10 cellular contexts compared by ENCODE assay signal in the genomic region with DNA sequence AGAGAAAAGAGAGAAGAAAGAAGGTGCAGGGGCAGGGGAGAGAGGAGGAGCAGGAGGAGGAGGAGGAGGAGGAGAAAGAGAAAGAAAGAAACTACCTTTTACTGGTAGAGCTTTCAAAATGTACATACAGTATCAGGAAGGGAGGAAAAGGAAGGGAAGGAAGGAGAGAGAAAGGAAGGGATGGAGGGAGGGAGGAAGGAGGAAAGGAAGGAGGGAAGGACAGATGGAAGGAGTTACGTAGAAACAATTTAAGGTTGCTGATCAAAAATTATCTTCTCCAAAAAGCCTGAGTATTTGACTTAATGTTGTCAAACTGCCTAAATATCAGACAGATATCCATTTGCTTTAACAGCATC. TPM values are rescaled to one million over a fixed set of nuclear protein-coding genes. Genes with fewer than 3 reads are reported as not detected.
A peak's percentile ranks its signal among the peaks of the same experiment; 100 is the strongest.
DNase-seq lines count a peak whose midpoint lies in the region; ATAC-seq, FAIRE-seq and TF ChIP-seq lines count a peak whose summit lies in the region.
"Had no signal": no experiment of that assay in that cellular context is flagged by ENCODE, and none has a peak within 500 bp of the region (broad histone marks: within the 10 kb centered on the region; RNA-seq: fewer than 3 reads in every experiment).

No MANE protein-coding gene starts in this region.

- TF ChIP-seq POLR2A in HepG2 (IDR thresholded peaks at IDR 0.05; ENCODE audit: insufficient read depth in 1 of 2, low read depth in 2 of 2, low read length in 2 of 2) (no peak), right lobe of liver (IDR thresholded peaks at IDR 0.05) (no peak), transverse colon (IDR thresholded peaks at IDR 0.05) (no peak)

- H3K4me3 ChIP-seq in HepG2 (replicated peaks in 1 of 3; ENCODE audit: insufficient read depth in 1 of 3, low read depth in 2 of 3, low read length in 3 of 3) (no peak overlapping the region), right lobe of liver (no peak overlapping the region), brain microvascular endothelial cell (ENCODE audit: low read depth, low read length) (no peak overlapping the region), transverse colon (no peak overlapping the region)

- no peak for DNase-seq in HepG2 (ENCODE audit: low spot score)
- DNase-seq in right lobe of liver, result no peak
- DNase-seq in brain microvascular endothelial cell, result no peak
- no peak for DNase-seq in transverse colon
- no peak for DNase-seq in ecto neural progenitor cell (ENCODE audit: low spot score)
- DNase-seq in AG20443 (ENCODE audit: low spot score), result no peak
- DNase-seq in activated CD4-positive, CD25-positive, alpha-beta regulatory T cell treated with anti-CD3 and anti-CD28 coated beads, Interleukin-2, amount 50 U/mL, for 72 hours, result no peak
- DNase-seq: posterior cingulate gyrus had no signal

- WGBS in HepG2 (ENCODE audit: low lambda C conversion rate), result 100% methylated on average over 1 of the region's 1 CpG
- WGBS in right lobe of liver (ENCODE audit: insufficient coverage, low coverage, low lambda C conversion rate, missing lambda C conversion rate), result 83% methylated on average over 1 of the region's 1 CpG
- WGBS in transverse colon (ENCODE audit: low coverage in 1 of 2), 2 donors, result 71 to 86% methylated on average over 1 of the region's 1 CpG

- peaks cover 87% of the 10 kb centered on the region for H3K79me2 ChIP-seq in HepG2 (ENCODE audit: insufficient read depth, low read length)

- no peaks in the 10 kb centered on the region for H3K9me3 ChIP-seq in HepG2 (ENCODE audit: low read length)
- no peaks in the 10 kb centered on the region for H3K9me3 ChIP-seq in right lobe of liver
- H3K9me3 ChIP-seq in transverse colon, result no peaks in the 10 kb centered on the region

- H3K27me3 ChIP-seq in HepG2 (ENCODE audit: control insufficient read depth in 1 of 2, insufficient read depth in 2 of 2, low read length in 2 of 2) (no peaks in the 10 kb centered on the region), right lobe of liver (no peaks in the 10 kb centered on the region), brain microvascular endothelial cell (replicated peaks) (no peaks in the 10 kb centered on the region), transverse colon (no peaks in the 10 kb centered on the region)

- POLR2A ChIA-PET in HepG2 (lab: Yijun Ruan, JAX), result interaction anchor here (1.2 kb wide), 1 partner anchor 14 kb away, joined by 10 read pairs; a partner anchor contains a TSS

- H4K20me1 ChIP-seq in HepG2 (ENCODE audit: insufficient read depth, low read length), result no peaks in the 10 kb centered on the region; the same call in 1 of the 2 replicates

- peak overlapping the region; percentile 47 for H3K9ac ChIP-seq in HepG2 (ENCODE audit: insufficient read depth, low read depth, low read length)

- no TSS peak for BruUV-seq in HepG2 (replicated peaks; lab: Mats Ljungman, UMichigan)

- H3K4me2 ChIP-seq in HepG2 (ENCODE audit: low read depth, low read length), result peak overlapping the region; percentile 51

- no peak for TF ChIP-seq CTCF in HepG2 (CRISPR knock-in tag; IDR thresholded peaks at IDR 0.05)
- TF ChIP-seq CTCF in right lobe of liver (IDR thresholded peaks at IDR 0.05), result no peak
- TF ChIP-seq CTCF in brain microvascular endothelial cell (IDR thresholded peaks at IDR 0.05; ENCODE audit: low read depth, low read length, missing control alignments), result no peak
- TF ChIP-seq CTCF in transverse colon (IDR thresholded peaks at IDR 0.05), result no peak

- ATAC-seq in HepG2 (no peak), right lobe of liver (no peak), HG03095 (IDR thresholded peaks at IDR 0.05; ENCODE audit: unreplicated experiment) (peak; percentile 28)

- no peak overlapping the region for H2AFZ ChIP-seq in HepG2 (ENCODE audit: low read length)

- H3K36me3 ChIP-seq in HepG2 (replicated peaks in 1 of 2; ENCODE audit: control insufficient read depth in 1 of 2, insufficient read depth in 2 of 2, low read length in 2 of 2) (no peaks in the 10 kb centered on the region), right lobe of liver (no peaks in the 10 kb centered on the region), brain microvascular endothelial cell (replicated peaks) (no peaks in the 10 kb centered on the region), transverse colon (no peaks in the 10 kb centered on the region)

- in situ Hi-C loops in HepG2 (cut with HindIII; ENCODE audit: extremely low pct_ligation_motif_present, low pct_unique_long_range_greater_than_20kb), result no loop called here
- in situ Hi-C loops in brain microvascular endothelial cell (cut with HindIII; ENCODE audit: low pct_ligation_motif_present, low sequenced_read_pairs), result no loop called here
- in situ Hi-C loops in transverse colon (cut with MboI; ENCODE audit: low pct_ligation_motif_present in 1 of 4, low pct_unique_long_range_greater_than_20kb in 1 of 4, low sequenced_read_pairs in 3 of 4), result no loop called here

- no peak for TF ChIP-seq EP300 in HepG2 (IDR thresholded peaks at IDR 0.05; ENCODE audit: low read depth in 2 of 2, low read length in 2 of 2)
- TF ChIP-seq EP300 in HepG2 (CRISPR knock-in tag; IDR thresholded peaks at IDR 0.05; ENCODE audit: borderline replicate concordance), result no peak
- no peak for TF ChIP-seq EP300 in transverse colon (IDR thresholded peaks at IDR 0.05; ENCODE audit: low read depth)

- TF ChIP-seq RAD21 in HepG2 (CRISPR knock-in tag; IDR thresholded peaks at IDR 0.05), result no peak

- CTCF ChIA-PET in HepG2 (lab: Yijun Ruan, JAX; ENCODE audit: low intra/inter-chr PET ratio, low total read pairs), result interaction anchor here (0.5 to 1.4 kb wide), 2 partner anchors 10 to 108 kb away, joined by 4 to 7 read pairs; no protein-coding TSS in a partner anchor

- FAIRE-seq in HepG2 (lab: Jason Lieb, UNC), result no peak

- intact Hi-C loops in HepG2 (cut with micrococcal nuclease; ENCODE audit: unreplicated experiment) (loop anchor here (1.0 to 5.0 kb wide), 3 partner anchors 15 to 108 kb away; no protein-coding TSS in a partner anchor), right lobe of liver (cut with DNase I) (no loop called here), transverse colon (cut with DNase I; ENCODE audit: low total_unique reads) (no loop called here)

- H3K27ac ChIP-seq in HepG2 (ENCODE audit: extremely low read length, insufficient read depth, low read length) (peak overlapping the region; percentile 52), right lobe of liver (no peak overlapping the region), brain microvascular endothelial cell (peak overlapping the region; percentile 35), transverse colon (peak overlapping the region; percentile 15 to 72 (median 23))
- H3K27ac ChIP-seq: 22Rv1 had no signal

- H3K4me1 ChIP-seq in HepG2 (ENCODE audit: insufficient read depth, low read length) (peaks cover 74% of the 10 kb centered on the region), right lobe of liver (peaks cover 0 to 8% (median 0%) of the 10 kb centered on the region in 4 donors), transverse colon (peaks cover 0 to 24% (median 0%) of the 10 kb centered on the region in 4 donors)

TF ChIP-seq in HepG2, 621 proteins besides CTCF, POLR2A, EP300 and RAD21:
- TF ChIP-seq HHEX (CRISPR knock-in tag; IDR thresholded peaks at IDR 0.05) (no peak), HNRNPK (IDR thresholded peaks at IDR 0.05; ENCODE audit: low read depth, low read length, poor library complexity, severe bottlenecking) (peak; percentile 46), CHCHD3 (CRISPR knock-in tag; IDR thresholded peaks at IDR 0.05) (no peak), ZSCAN20 (CRISPR knock-in tag; IDR thresholded peaks at IDR 0.05; ENCODE audit: borderline replicate concordance) (no peak), PCBP2 (optimal IDR thresholded peaks at IDR 0.05; ENCODE audit: low read depth, low read length, poor library complexity, severe bottlenecking) (peak; percentile 43), SOX5 (CRISPR knock-in tag; IDR thresholded peaks at IDR 0.05; ENCODE audit: borderline replicate concordance) (no peak)
- TF ChIP-seq, protein P1, sequence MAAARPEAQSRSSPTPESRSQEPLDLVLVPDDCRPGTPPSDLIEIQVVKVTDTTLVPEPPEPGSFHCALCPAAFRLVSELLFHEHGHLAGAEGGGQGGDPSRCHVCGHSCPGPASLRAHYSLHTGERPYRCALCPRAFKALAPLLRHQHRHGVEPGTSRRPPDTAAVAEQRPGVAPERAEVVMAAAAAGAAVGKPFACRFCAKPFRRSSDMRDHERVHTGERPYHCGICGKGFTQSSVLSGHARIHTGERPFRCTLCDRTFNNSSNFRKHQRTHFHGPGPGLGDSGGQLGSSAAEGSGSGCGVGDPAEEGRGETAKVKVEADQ (CRISPR knock-in tag; IDR thresholded peaks at IDR 0.05; ENCODE audit: borderline replicate concordance), result no peak
TF ChIP-seq in HepG2: peak in this region for 2.

RNA-seq across cellular contexts. Expression of a gene that starts 13.4 kb away (rescaled TPM):
- 12.2 TPM in 2 replicates for total RNA-seq in HepG2 (2016; rRNA removed; fragmentation: Illumina TruSeq; extraction: Trizol)
- total RNA-seq in HepG2 (2016; cell fraction: cytosol; rRNA removed; fragmentation: Illumina TruSeq; extraction: Trizol; ENCODE audit: low read depth), result 1.5 and 2.6 TPM in 2 replicates
- total RNA-seq in HepG2 (2016; cell fraction: insoluble cytoplasmic fraction; rRNA removed; fragmentation: Illumina TruSeq; extraction: Trizol), result 10.4 and 11.6 TPM in 2 replicates
- 4.6 and 4.8 TPM in 2 replicates for total RNA-seq in HepG2 (2016; cell fraction: membrane; rRNA removed; fragmentation: Illumina TruSeq; extraction: Trizol)
- total RNA-seq in HepG2 (2016; cell fraction: nucleus; rRNA removed; fragmentation: Illumina TruSeq; extraction: Trizol), result 17.1 and 20.0 TPM in 2 replicates
- polyA plus RNA-seq in HepG2 (2011; rRNA removed), result 9.6 and 11.9 TPM in 2 replicates
- polyA plus RNA-seq in HepG2 (2011; cell fraction: cytosol; rRNA removed), result 7.0 and 8.0 TPM in 2 replicates
- 11.8 and 12.8 TPM in 2 replicates for polyA plus RNA-seq in HepG2 (2011; cell fraction: nucleus; rRNA removed)
- 7.3 and 8.1 TPM in 2 replicates for polyA plus RNA-seq in HepG2 (2012)
- 0.26 and 0.42 TPM in 2 replicates for polyA plus RNA-seq in HepG2 (2016; cell fraction: cytosol; fragmentation: Illumina TruSeq; extraction: Trizol; ENCODE audit: low read depth)
- polyA plus RNA-seq in HepG2 (2016; cell fraction: insoluble cytoplasmic fraction; fragmentation: Illumina TruSeq; extraction: Trizol; ENCODE audit: low read depth), result 7.8 and 8.5 TPM in 2 replicates
- 1.4 and 1.7 TPM in 2 replicates for polyA plus RNA-seq in HepG2 (2016; cell fraction: membrane; fragmentation: Illumina TruSeq; extraction: Trizol; ENCODE audit: low read depth)
- 11.3 and 12.2 TPM in 2 replicates for polyA plus RNA-seq in HepG2 (2016; cell fraction: nucleus; fragmentation: Illumina TruSeq; extraction: Trizol; ENCODE audit: insufficient read depth, low read depth)
- 11.6 and 31.0 TPM in 2 replicates for polyA minus RNA-seq in HepG2 (2011; rRNA and poly(A)+ RNA removed; ENCODE audit: low replicate concordance)
- 13.0 and 13.1 TPM in 2 replicates for polyA minus RNA-seq in HepG2 (2011; cell fraction: cytosol; rRNA and poly(A)+ RNA removed)
- polyA minus RNA-seq in HepG2 (2011; cell fraction: nucleus; rRNA and poly(A)+ RNA removed), result 57.6 and 63.4 TPM in 2 replicates
- 10 to 100 TPM in 3 of 6 experiments, 1 to 10 TPM in 3; 6.6 to 17.9 (median 9.4) TPM for total RNA-seq in right lobe of liver
- 10 to 100 TPM in 3 of 4 donors, 1 to 10 TPM in 1; 8.2 to 21.4 (median 16.3) TPM for total RNA-seq in transverse colon

Comparison
In these comparisons a context has a peak if more than half of its experiments do, and no peak if none do; other contexts are left out.
1. H3K27ac ChIP-seq: peak in HepG2 (single experiment), brain microvascular endothelial cell (single experiment) and transverse colon (4 of 4); none in right lobe of liver (0 of 3).